Comparison of ENCODE assay signal across 8 cellular contexts in genomic region chr3:9976736-9977709, GRCh38. TPM values are rescaled to one million over a fixed set of nuclear protein-coding genes. Genes with fewer than 3 reads are reported as not detected.
DNase-seq lines count a peak whose midpoint lies in the region; ATAC-seq and TF ChIP-seq lines count a peak whose summit lies in the region.

No MANE protein-coding gene starts in this region.

- H2BK5ac ChIP-seq in mesendoderm (ENCODE audit: low read length), result no peak overlapping the region

- H2AK5ac ChIP-seq in mesendoderm (ENCODE audit: low read length), result no peak overlapping the region

- H3K9me3 ChIP-seq in tibial nerve, result no peaks in the 10 kb centered on the region

- no peak overlapping the region for H3K18ac ChIP-seq in mesendoderm (ENCODE audit: low read length)

- no peaks in the 10 kb centered on the region for H3K79me2 ChIP-seq in mesendoderm (ENCODE audit: control insufficient read depth, insufficient read depth, low read length)

- peak; percentile 51 to 87 for TF ChIP-seq EP300 in tibial nerve (IDR thresholded peaks at IDR 0.05)

- no peak overlapping the region for H4K5ac ChIP-seq in mesendoderm (ENCODE audit: low read length)

- H3K9ac ChIP-seq in mesendoderm (ENCODE audit: low read length), result no peak overlapping the region

- H4K8ac ChIP-seq in mesendoderm (ENCODE audit: low read depth, low read length), result no peak overlapping the region

- peaks cover 4% of the 10 kb centered on the region for H3K79me1 ChIP-seq in mesendoderm (ENCODE audit: low read length)

- no peak for TF ChIP-seq POLR2A in tibial nerve (IDR thresholded peaks at IDR 0.05)

- H3K36me3 ChIP-seq in mesendoderm (ENCODE audit: control insufficient read depth, insufficient read depth, low read length) (peaks cover 5% of the 10 kb centered on the region), tibial nerve (peaks cover 2 to 76% (median 18%) of the 10 kb centered on the region in 3 donors)

- WGBS in mesendoderm (ENCODE audit: extremely low coverage, insufficient coverage, low lambda C conversion rate), result no CpG with 5 or more reads among the region's 7 CpGs
- WGBS in tibial nerve, 2 donors, result 41 to 49% methylated on average over 7 of the region's 7 CpGs

- H3K27ac ChIP-seq in mesendoderm (ENCODE audit: low read depth, low read length), result peak overlapping the region; percentile 36
- H3K27ac ChIP-seq in tibial nerve, result peak overlapping the region; percentile 23 to 73 (median 56)

- H3K4me3 ChIP-seq in mesendoderm (ENCODE audit: low read length) (no peak overlapping the region), tibial nerve (no peak overlapping the region)

- H3K23ac ChIP-seq in mesendoderm (ENCODE audit: low read length), result no peak overlapping the region

- ATAC-seq in HG03378 (IDR thresholded peaks at IDR 0.05; ENCODE audit: unreplicated experiment), result no peak

- TF ChIP-seq CTCF in tibial nerve (IDR thresholded peaks at IDR 0.05), result no peak

- H3K4me1 ChIP-seq in mesendoderm (ENCODE audit: control insufficient read depth, low read depth, low read length), result no peaks in the 10 kb centered on the region
- H3K4me1 ChIP-seq in tibial nerve, result peaks cover 0 to 18% (median 4%) of the 10 kb centered on the region in 4 donors

- H3K56ac ChIP-seq in mesendoderm (ENCODE audit: low read length), result no peak overlapping the region

- H3K4me2 ChIP-seq in mesendoderm (ENCODE audit: low read length), result no peak overlapping the region

- no peak overlapping the region for H3K4ac ChIP-seq in mesendoderm (ENCODE audit: low read depth, low read length)

- H2BK15ac ChIP-seq in mesendoderm (replicated peaks; ENCODE audit: low read depth), result peak overlapping the region; percentile 85

- H2BK120ac ChIP-seq in mesendoderm (ENCODE audit: low read depth, low read length), result no peak overlapping the region

- peak; percentile 20 for DNase-seq in activated naive CD4-positive, alpha-beta T cell treated with Interleukin-2 at 50 U/mL for 16 hours
- no peak for DNase-seq in activated naive CD4-positive, alpha-beta T cell (lab: John Stamatoyannopoulos, UW)
- peak; percentile 36 to 59 for DNase-seq in SHP77 (lab: John Stamatoyannopoulos, UW)
- DNase-seq in dermis microvascular lymphatic vessel endothelial cell (ENCODE audit: low read depth in 2 of 2), result peak; percentile 64 to 97
- peak; percentile 90 for DNase-seq in mesendoderm
- DNase-seq in tibial nerve (ENCODE audit: low spot score in 2 of 2), result peak; percentile 47 to 79
- no peak for DNase-seq in NCI-H1694 treated with DMSO at 0.1 percent for 48 hours (lab: John Stamatoyannopoulos, UW)

- H3K27me3 ChIP-seq in mesendoderm (ENCODE audit: insufficient read depth, low read length, poor library complexity) (no peaks in the 10 kb centered on the region), tibial nerve (no peaks in the 10 kb centered on the region)

RNA-seq across cellular contexts. Expression of gene EMC3, which starts 9.6 kb away (rescaled TPM):
- 38.1 and 44.9 TPM in 2 replicates for total RNA-seq in dermis microvascular lymphatic vessel endothelial cell
- polyA plus RNA-seq in mesendoderm (2013, experiment 1 of 2), result 29.5 TPM
- 27.8 TPM for polyA plus RNA-seq in mesendoderm (2013, experiment 2 of 2)
- 10 to 100 TPM; 16.1 to 30.6 (median 25.1) TPM for total RNA-seq in tibial nerve

RNA-seq across cellular contexts. Expression of gene PRRT3, which starts 24.8 kb away (rescaled TPM):
- total RNA-seq in dermis microvascular lymphatic vessel endothelial cell, result 0.51 and 0.63 TPM in 2 replicates
- 2.7 TPM for polyA plus RNA-seq in mesendoderm (2013, experiment 1 of 2)
- 2.6 TPM for polyA plus RNA-seq in mesendoderm (2013, experiment 2 of 2)
- total RNA-seq in tibial nerve, result 1 to 10 TPM; 2.2 to 3.3 (median 2.7) TPM

RNA-seq across cellular contexts. Expression of gene CRELD1, which starts 43.4 kb away (rescaled TPM):
- total RNA-seq in dermis microvascular lymphatic vessel endothelial cell (22.0 and 33.5 TPM in 2 replicates), tibial nerve (10 to 100 TPM; 18.2 to 54.9 (median 27.5) TPM)
- polyA plus RNA-seq in mesendoderm (2013, experiment 1 of 2), result 2.8 TPM
- 3.3 TPM for polyA plus RNA-seq in mesendoderm (2013, experiment 2 of 2)

RNA-seq across cellular contexts. Expression of gene FANCD2, which starts 49.2 kb away (rescaled TPM):
- total RNA-seq in dermis microvascular lymphatic vessel endothelial cell (11.3 and 20.4 TPM in 2 replicates), tibial nerve (10 to 100 TPM in 2 of 4 donors, 1 to 10 TPM in 2; 2.0 to 13.7 (median 7.6) TPM)
- polyA plus RNA-seq in mesendoderm (2013, experiment 1 of 2), result 37.7 TPM
- 38.2 TPM for polyA plus RNA-seq in mesendoderm (2013, experiment 2 of 2)

Comparison
In these comparisons a context has a peak if more than half of its experiments do, and no peak if none do; other contexts are left out.
1. DNase-seq: peak in activated naive CD4-positive, alpha-beta T cell treated with Interleukin-2 at 50 U/mL for 16 hours (single experiment), SHP77 (2 of 2), dermis microvascular lymphatic vessel endothelial cell (2 of 2), mesendoderm (single experiment) and tibial nerve (2 of 2); none in activated naive CD4-positive, alpha-beta T cell (0 of 4) and NCI-H1694 treated with DMSO at 0.1 percent for 48 hours (single experiment).